Comparison of ENCODE assay signal across 19 cellular contexts in genomic region chr16:56321159-56321558, GRCh38.
"Had no signal": no experiment of that assay in that cellular context is flagged by ENCODE, and none has a peak within 500 bp of the region (broad histone marks: within the 10 kb centered on the region; RNA-seq: fewer than 3 reads in every experiment).

No MANE protein-coding gene starts in this region.

- H3K4me3 Mint-ChIP-seq: activated B cell treated with CpG ODN at 0.5 μM for 24 hours; activated naive CD4-positive, alpha-beta T cell treated with anti-CD3 and anti-CD28 coated beads, Interleukin-2, amount 10 ng/mL, durations not matched to agents 7 days and 5 days; activated T-cell treated with anti-CD3 and anti-CD28 coated beads, Interleukin-2, amount 50 U/mL, for 4 hours; dendritic cell treated with granulocyte-macrophage colony-stimulating factor and Interleukin-4, amounts not matched to agents 40 ng/mL and 50 ng/mL, for 4 days; T-cell had no signal

- H3K36me3 Mint-ChIP-seq: activated naive CD4-positive, alpha-beta T cell treated with anti-CD3 and anti-CD28 coated beads, Interleukin-2, amount 10 ng/mL, durations not matched to agents 7 days and 5 days; naive B cell; T-cell had no signal

- H3K27me3 ChIP-seq: pancreas, suprapubic skin, vagina had no signal

- H3K4me3 ChIP-seq: esophagus squamous epithelium, mucosa of descending colon, pancreas, spleen, suprapubic skin, vagina had no signal

- H3K36me3 ChIP-seq: esophagus squamous epithelium, pancreas, spleen, suprapubic skin, vagina had no signal

- H3K9me3 Mint-ChIP-seq: activated B cell treated with CpG ODN at 0.5 μM for 24 hours; activated naive CD4-positive, alpha-beta T cell treated with anti-CD3 and anti-CD28 coated beads, Interleukin-2, amount 10 ng/mL, durations not matched to agents 7 days and 5 days; activated T-cell treated with anti-CD3 and anti-CD28 coated beads, Interleukin-2, amount 50 U/mL, for 4 hours; dendritic cell treated with granulocyte-macrophage colony-stimulating factor and Interleukin-4, amounts not matched to agents 40 ng/mL and 50 ng/mL, for 4 days; naive B cell; T-cell had no signal

- H3K27ac Mint-ChIP-seq: activated B cell treated with CpG ODN at 0.5 μM for 24 hours; activated naive CD4-positive, alpha-beta T cell treated with anti-CD3 and anti-CD28 coated beads, Interleukin-2, amount 10 ng/mL, durations not matched to agents 7 days and 5 days; dendritic cell treated with granulocyte-macrophage colony-stimulating factor and Interleukin-4, amounts not matched to agents 40 ng/mL and 50 ng/mL, for 4 days; T-cell had no signal

- H3K27ac ChIP-seq: esophagus squamous epithelium, pancreas, spleen, suprapubic skin, vagina had no signal

- DNase-seq: activated B cell treated with CpG ODN at 0.5 μM for 24 hours; activated CD4-positive, alpha-beta T cell treated with anti-CD3 and anti-CD28 coated beads, Interleukin-2, amount 50 U/mL, for 1 hour; activated CD8-positive, alpha-beta memory T cell treated with anti-CD3 and anti-CD28 coated beads, Interleukin-2, amount 50 U/mL, for 4 hours; activated naive CD4-positive, alpha-beta T cell treated with anti-CD3 and anti-CD28 coated beads, Interleukin-2, amount 10 ng/mL, durations not matched to agents 7 days and 5 days; activated T-cell treated with anti-CD3 and anti-CD28 coated beads, Interleukin-2, amount 50 U/mL, for 4 hours; effector memory CD4-positive, alpha-beta T cell; esophagus squamous epithelium; left cardiac atrium; mesenchymal stem cell; mucosa of descending colon; naive B cell; pancreas; spleen; stimulated activated naive CD4-positive, alpha-beta T cell; T-cell; trophoblast cell had no signal

- H3K4me1 ChIP-seq: pancreas had no signal

- H3K9me3 ChIP-seq: esophagus squamous epithelium, mucosa of descending colon, pancreas, spleen, suprapubic skin, vagina had no signal
